In the genomic region with DNA sequence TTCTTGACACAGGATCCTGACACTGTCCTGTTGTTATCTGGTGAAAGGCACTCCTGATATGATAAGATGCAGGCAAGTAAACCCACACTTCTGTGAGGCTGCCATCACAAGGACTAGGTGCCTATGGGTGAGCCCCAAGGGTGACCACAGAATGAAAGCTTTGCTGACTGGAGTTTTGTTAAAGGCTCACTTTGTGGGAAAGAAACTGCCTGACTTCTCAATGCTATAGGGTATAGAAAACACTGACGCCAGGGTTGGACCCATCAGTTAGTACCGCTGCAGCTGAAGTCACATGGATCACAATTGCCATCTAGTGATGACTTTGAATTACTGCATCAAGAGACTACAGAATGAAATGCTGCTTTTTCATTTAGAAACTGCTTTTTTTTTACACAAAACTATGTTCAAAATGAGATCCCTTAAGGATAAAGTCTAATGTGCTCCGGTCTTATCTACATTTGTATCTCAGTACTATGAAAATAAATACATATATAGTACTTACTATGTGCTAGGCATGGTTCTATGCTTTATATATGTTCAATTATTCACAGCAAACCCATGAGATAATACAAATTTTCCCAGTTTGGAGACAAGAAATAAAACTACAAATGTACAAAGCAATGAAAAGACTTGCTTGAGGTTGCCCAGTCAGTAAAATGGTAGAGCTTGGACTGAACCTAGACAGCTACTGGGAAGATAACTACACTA, we compare ENCODE assay signal across 8 cellular contexts.
DNase-seq lines count a peak whose midpoint lies in the region; ATAC-seq and TF ChIP-seq lines count a peak whose summit lies in the region.

No MANE protein-coding gene starts in this region.

- H3K4me2 ChIP-seq in PC-9 (no peak overlapping the region), mammary epithelial cell (ENCODE audit: insufficient read depth, low read depth, low read length) (no peak overlapping the region)

- no peaks in the 10 kb centered on the region for H3K36me3 ChIP-seq in PC-9 (ENCODE audit: low read depth)
- no peaks in the 10 kb centered on the region for H3K36me3 ChIP-seq in mammary epithelial cell (ENCODE audit: insufficient read depth, low read length)
- H3K36me3 ChIP-seq in thyroid gland = no peaks in the 10 kb centered on the region

- intact Hi-C loops in PC-9 (cut with micrococcal nuclease; ENCODE audit: unreplicated experiment) = loop anchor here (1.0 to 10.0 kb wide), 11 partner anchors 109 to 1709 kb away; no protein-coding TSS in a partner anchor
- intact Hi-C loops in mammary epithelial cell (cut with micrococcal nuclease) = loop anchor here (1.0 to 10.0 kb wide), 10 partner anchors 35 to 1151 kb away; no protein-coding TSS in a partner anchor
- intact Hi-C loops in thyroid gland (cut with DNase I) = loop anchor here (5.0 to 10.0 kb wide), 3 partner anchors 111 to 729 kb away; no protein-coding TSS in a partner anchor

- peaks cover 9% of the 10 kb centered on the region; the same call in 1 of the 2 replicates for H3K27me3 ChIP-seq in PC-9 (ENCODE audit: insufficient read depth, low read depth)
- H3K27me3 ChIP-seq in mammary epithelial cell (ENCODE audit: insufficient read depth, low read length) = no peaks in the 10 kb centered on the region
- H3K27me3 ChIP-seq in thyroid gland = no peaks in the 10 kb centered on the region

- TF ChIP-seq POLR2A in thyroid gland (IDR thresholded peaks at IDR 0.05) = no peak

- dilution Hi-C loops in mammary epithelial cell (cut with HindIII; ENCODE audit: low sequenced_read_pairs) = loop anchor here (25.0 kb wide), 1 partner anchor 741 kb away; no protein-coding TSS in a partner anchor

- H3K9me2 ChIP-seq in PC-9 (ENCODE audit: insufficient read depth) = no peaks in the 10 kb centered on the region; the same call in 1 of the 2 replicates

- H3K4me1 ChIP-seq in PC-9 (replicated peaks; ENCODE audit: insufficient read depth) = no peaks in the 10 kb centered on the region
- H3K4me1 ChIP-seq in mammary epithelial cell (ENCODE audit: insufficient read depth, low read length) = peaks cover 24% of the 10 kb centered on the region
- H3K4me1 ChIP-seq in thyroid gland = no peaks in the 10 kb centered on the region

- no peaks in the 10 kb centered on the region for H3K79me2 ChIP-seq in PC-9 (ENCODE audit: low read depth)
- H3K79me2 ChIP-seq in mammary epithelial cell (ENCODE audit: insufficient read depth, low read length) = no peaks in the 10 kb centered on the region

- H3F3A ChIP-seq in PC-9 (ENCODE audit: insufficient read depth, low read depth) = no peaks in the 10 kb centered on the region

- 2% methylated on average over 3 of the region's 3 CpGs for WGBS in mammary epithelial cell (ENCODE audit: low coverage, missing lambda C conversion rate)
- 5 to 11% methylated on average over 3 of the region's 3 CpGs for WGBS in thyroid gland, 2 donors

- no peak overlapping the region for H3K9ac ChIP-seq in mammary epithelial cell (ENCODE audit: insufficient read depth, low read length)

- H3K27ac ChIP-seq in PC-9 (no peak overlapping the region), mammary epithelial cell (ENCODE audit: insufficient read depth, low read depth, low read length) (no peak overlapping the region), thyroid gland (no peak overlapping the region)

- CTCF ChIA-PET in PC-9 (lab: Charles Lee) = interaction anchor here (0.6 to 1.6 kb wide), 4 partner anchors 428 to 760 kb away, joined by 3 to 6 read pairs (median 4); no protein-coding TSS in a partner anchor
- CTCF ChIA-PET in mammary epithelial cell (lab: Charles Lee; ENCODE audit: low non-redundant PET) = interaction anchor here (0.6 kb wide), 2 partner anchors 580 to 638 kb away, joined by 3 to 4 read pairs; no protein-coding TSS in a partner anchor

- peak; percentile 89 for ATAC-seq in GM21447 (IDR thresholded peaks at IDR 0.05; ENCODE audit: unreplicated experiment)

- H4K20me1 ChIP-seq in PC-9 (ENCODE audit: insufficient read depth) = no peaks in the 10 kb centered on the region
- no peaks in the 10 kb centered on the region for H4K20me1 ChIP-seq in mammary epithelial cell (ENCODE audit: insufficient read depth, low read length)

- in situ Hi-C loops in mammary epithelial cell (cut with MboI; ENCODE audit: low sequenced_read_pairs in 2 of 2) = loop anchor here (10.0 to 25.0 kb wide), 4 partner anchors 241 to 741 kb away; no protein-coding TSS in a partner anchor

- no peaks in the 10 kb centered on the region for H3K9me3 ChIP-seq in PC-9 (ENCODE audit: insufficient read depth, low read depth)
- H3K9me3 ChIP-seq in mammary epithelial cell (replicated peaks; ENCODE audit: insufficient read depth, low read length) = no peaks in the 10 kb centered on the region
- no peaks in the 10 kb centered on the region for H3K9me3 ChIP-seq in thyroid gland

- POLR2A ChIA-PET in PC-9 (lab: Charles Lee; ENCODE audit: unreplicated experiment) = interaction anchor here (0.5 kb wide), 1 partner anchor 749 kb away, joined by 3 read pairs; no protein-coding TSS in a partner anchor

- H2AFZ ChIP-seq in PC-9 (no peak overlapping the region), mammary epithelial cell (ENCODE audit: low read depth, low read length) (peak overlapping the region; percentile 33)

- no TSS peak for BruUV-seq in PC-9 (replicated peaks; lab: Mats Ljungman, UMichigan)
- no TSS peak for BruUV-seq in mammary epithelial cell (replicated peaks; lab: Mats Ljungman, UMichigan)

- no peak overlapping the region for H3K4me3 ChIP-seq in PC-9
- H3K4me3 ChIP-seq in mammary epithelial cell (replicated peaks in 1 of 3; ENCODE audit: insufficient read depth in 1 of 3, low read depth in 2 of 3, low read length in 3 of 3) = no peak overlapping the region
- no peak overlapping the region for H3K4me3 ChIP-seq in thyroid gland (replicated peaks in 1 of 3)

- peak; percentile 96 for TF ChIP-seq CTCF in PC-9 (conservative IDR thresholded peaks at IDR 0.05)
- peak; percentile 78 to 87 for TF ChIP-seq CTCF in mammary epithelial cell (conservative IDR thresholded peaks at IDR 0.05 in 1 of 2, IDR thresholded peaks at IDR 0.05 in 1 of 2; ENCODE audit: extremely low read depth in 1 of 2, insufficient read depth in 1 of 2, low read depth in 1 of 2, low read length in 2 of 2)
- TF ChIP-seq CTCF in thyroid gland (IDR thresholded peaks at IDR 0.05) = peak; percentile 23 to 77 (median 68)

- DNase-seq in activated CD8-positive, alpha-beta memory T cell treated with anti-CD3 and anti-CD28 coated beads, Interleukin-2, amount 50 U/mL, for 48 hours = peak; percentile 49
- DNase-seq in activated CD8-positive, alpha-beta memory T cell treated with anti-CD3 and anti-CD28 coated beads, Interleukin-2, amount 50 U/mL, for 4 hours = no peak
- peak; percentile 76 for DNase-seq in HT-29 (ENCODE audit: low spot score)
- peak; percentile 39 to 50 for DNase-seq in PC-9
- DNase-seq in mammary epithelial cell = peak; percentile 60
- DNase-seq in kidney tubule cell (ENCODE audit: low spot score) = peak; percentile 79
- DNase-seq in thyroid gland = peak in 1 of 2 donors; percentile 16
